ENCODE assay signal across 1 cellular context in genomic region chr13:101398920-101399319, GRCh38.
TF ChIP-seq lines count a peak whose summit lies in the region.

No MANE protein-coding gene starts in this region.

TF ChIP-seq in GM23338, 12 proteins besides CTCF, POLR2A, EP300 and RAD21 (continued from another document):
- TF ChIP-seq ZNF462 (CRISPR knock-in tag; IDR thresholded peaks at IDR 0.05) (no peak), ZNF114 (CRISPR knock-in tag; IDR thresholded peaks at IDR 0.05) (no peak), NANOG (IDR thresholded peaks at IDR 0.05; ENCODE audit: borderline replicate concordance) (no peak), POLR2AphosphoS5 (IDR thresholded peaks at IDR 0.05; ENCODE audit: low read depth) (no peak)
